Comparison of ENCODE assay signal across 20 cellular contexts in the genomic region with DNA sequence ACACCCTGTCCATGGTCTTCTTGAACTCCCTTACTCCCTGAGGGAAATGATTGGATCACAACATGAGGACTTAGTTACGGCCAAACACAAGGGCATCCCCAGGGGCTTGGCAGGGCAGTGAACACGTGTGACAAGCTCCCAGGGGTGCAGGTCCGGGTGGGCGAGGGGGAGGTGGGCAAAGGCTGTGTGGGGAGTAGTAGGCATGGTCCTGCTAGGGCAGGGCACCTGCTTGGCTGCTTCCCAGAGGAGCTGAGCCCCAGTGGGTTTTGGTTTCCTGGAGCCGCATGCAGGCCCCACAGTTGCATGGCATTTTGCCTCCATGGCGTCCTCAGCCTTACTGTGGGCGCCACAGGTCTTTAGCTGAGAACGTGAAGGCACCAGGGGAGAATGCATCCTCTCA. TPM values are rescaled to one million over a fixed set of nuclear protein-coding genes. Genes with fewer than 3 reads are reported as not detected.
A peak's percentile ranks its signal among the peaks of the same experiment; 100 is the strongest.
DNase-seq lines count a peak whose midpoint lies in the region; ATAC-seq and TF ChIP-seq lines count a peak whose summit lies in the region.
"Had no signal": no experiment of that assay in that cellular context is flagged by ENCODE, and none has a peak within 500 bp of the region (broad histone marks: within the 10 kb centered on the region; RNA-seq: fewer than 3 reads in every experiment).

No MANE protein-coding gene starts in this region.

- H2BK15ac ChIP-seq in neuronal stem cell (ENCODE audit: low read length) = no peak overlapping the region

- no peak overlapping the region for H4K91ac ChIP-seq in neuronal stem cell (ENCODE audit: low read depth, low read length, poor library complexity)

- no peak overlapping the region for H2BK12ac ChIP-seq in neuronal stem cell (ENCODE audit: low read length)

- no peak for TF ChIP-seq CTCF in right atrium auricular region (IDR thresholded peaks at IDR 0.05)
- TF ChIP-seq CTCF in endothelial cell (IDR thresholded peaks at IDR 0.05; ENCODE audit: unreplicated experiment) = no peak

- H3K14ac ChIP-seq in neuronal stem cell (ENCODE audit: low read length) = no peak overlapping the region

- H3K36me3 ChIP-seq in right atrium auricular region = no peaks in the 10 kb centered on the region
- H3K36me3 ChIP-seq in BLaER1 = no peaks in the 10 kb centered on the region
- peaks cover 0 to 3% of the 10 kb centered on the region in 2 donors for H3K36me3 ChIP-seq in neuronal stem cell (replicated peaks in 1 of 2; ENCODE audit: control insufficient read depth in 2 of 2, insufficient read depth in 2 of 2, low read length in 2 of 2)

- intact Hi-C loops in cardiac septum (cut with DNase I) = no loop called here

- no peak overlapping the region for H4K8ac ChIP-seq in neuronal stem cell (ENCODE audit: low read depth, low read length)

- H4K20me1 ChIP-seq in BLaER1 = no peaks in the 10 kb centered on the region

- peak overlapping the region; percentile 41; the same call in 1 of the 2 replicates for H3K9ac ChIP-seq in BLaER1
- H3K9ac ChIP-seq in neuronal stem cell (ENCODE audit: low read depth, low read length, poor library complexity) = no peak overlapping the region

- peaks cover 5% of the 10 kb centered on the region for H3K4me1 Mint-ChIP-seq in endothelial cell (ENCODE audit: unreplicated experiment)

- no peak overlapping the region for H3K4me3 ChIP-seq in right atrium auricular region
- no peak overlapping the region for H3K4me3 ChIP-seq in BLaER1
- no peak overlapping the region for H3K4me3 ChIP-seq in neuronal stem cell (ENCODE audit: low read length in 2 of 2)
- H3K4me3 ChIP-seq: A549 had no signal

- DNase-seq in cardiac septum (ENCODE audit: low spot score) (peak; percentile 60), right atrium auricular region (ENCODE audit: low spot score) (no peak), endothelial cell (ENCODE audit: low spot score) (no peak), neuronal stem cell (ENCODE audit: low spot score) (no peak), ecto neural progenitor cell (ENCODE audit: low spot score) (no peak), islet precursor cell (no peak)
- DNase-seq: AML-193; Caco-2; Calu3; CD4-positive, alpha-beta T cell; CD8-positive, alpha-beta T cell; DMS79 treated with DMSO at 0.1 percent for 48 hours; GF-D8 had no signal

- H3K18ac ChIP-seq in neuronal stem cell (ENCODE audit: low read length) = peak overlapping the region; percentile 42

- H3K9me3 Mint-ChIP-seq in endothelial cell (ENCODE audit: unreplicated experiment) = no peaks in the 10 kb centered on the region
- H3K9me3 Mint-ChIP-seq: CD4-positive, alpha-beta T cell; CD8-positive, alpha-beta T cell had no signal

- no peak overlapping the region for H3K4ac ChIP-seq in neuronal stem cell (ENCODE audit: low read length)

- no peaks in the 10 kb centered on the region for H3K79me1 ChIP-seq in neuronal stem cell (ENCODE audit: low read depth, low read length)

- WGBS in neuronal stem cell (ENCODE audit: extremely low coverage in 2 of 2, insufficient read length in 2 of 2, insufficient replicate concordance in 1 of 2), 2 donors = no CpG with 5 or more reads among the region's 8 CpGs

- peak overlapping the region; percentile 18 for H3K27ac Mint-ChIP-seq in endothelial cell (ENCODE audit: unreplicated experiment)
- H3K27ac Mint-ChIP-seq: B cell; CD4-positive, alpha-beta T cell; CD8-positive, alpha-beta T cell had no signal

- no peaks in the 10 kb centered on the region for H3K36me3 Mint-ChIP-seq in endothelial cell (ENCODE audit: low read depth, unreplicated experiment)
- H3K36me3 Mint-ChIP-seq: CD8-positive, alpha-beta T cell had no signal

- no peak overlapping the region for H2BK5ac ChIP-seq in neuronal stem cell (ENCODE audit: low read length)

- H3K23ac ChIP-seq in neuronal stem cell (ENCODE audit: low read depth, low read length, poor library complexity) = no peak overlapping the region

- no peaks in the 10 kb centered on the region for H3K9me3 ChIP-seq in right atrium auricular region
- no peaks in the 10 kb centered on the region for H3K9me3 ChIP-seq in BLaER1
- peaks cover 0 to 3% of the 10 kb centered on the region in 2 donors for H3K9me3 ChIP-seq in neuronal stem cell (replicated peaks in 1 of 2; ENCODE audit: control insufficient read depth in 2 of 2, insufficient read depth in 1 of 2, low read depth in 1 of 2, low read length in 2 of 2)
- H3K9me3 ChIP-seq: A549, Caco-2 had no signal

- H3K4me2 ChIP-seq in BLaER1 (peak overlapping the region; percentile 84), neuronal stem cell (ENCODE audit: insufficient read depth, low read length, poor library complexity, severe bottlenecking) (no peak overlapping the region)
- H3K4me2 ChIP-seq: A549 had no signal

- ATAC-seq in GM18519 (IDR thresholded peaks at IDR 0.05; ENCODE audit: low FRiP score, unreplicated experiment) = no peak
- ATAC-seq: A549; CD8-positive, alpha-beta T cell had no signal

- peaks cover 1% of the 10 kb centered on the region for H3K27me3 Mint-ChIP-seq in endothelial cell (ENCODE audit: unreplicated experiment)

- H2AK5ac ChIP-seq in neuronal stem cell (ENCODE audit: low read depth, low read length) = no peak overlapping the region

- H3K27ac ChIP-seq in right atrium auricular region = no peak overlapping the region
- peak overlapping the region; percentile 70 for H3K27ac ChIP-seq in BLaER1
- H3K27ac ChIP-seq in neuronal stem cell (replicated peaks; ENCODE audit: low read length) = no peak overlapping the region
- H3K27ac ChIP-seq: 22Rv1, A549, C4-2B had no signal

- H3K4me3 Mint-ChIP-seq in endothelial cell (ENCODE audit: unreplicated experiment) = no peak overlapping the region
- H3K4me3 Mint-ChIP-seq: B cell; CD4-positive, alpha-beta T cell; CD8-positive, alpha-beta T cell had no signal

- no peaks in the 10 kb centered on the region for H3K27me3 ChIP-seq in right atrium auricular region
- H3K27me3 ChIP-seq in BLaER1 = no peaks in the 10 kb centered on the region
- H3K27me3 ChIP-seq in neuronal stem cell (ENCODE audit: control insufficient read depth in 3 of 3, insufficient read depth in 3 of 3, low read depth in 1 of 3, low read length in 3 of 3) = peaks cover 0 to 39% (median 4%) of the 10 kb centered on the region in 3 experiments

- H2BK120ac ChIP-seq in neuronal stem cell (ENCODE audit: low read depth, low read length) = no peak overlapping the region

- H3K4me1 ChIP-seq in right atrium auricular region (peaks cover 0 to 48% of the 10 kb centered on the region in 2 donors), BLaER1 (peaks cover 51% of the 10 kb centered on the region), neuronal stem cell (ENCODE audit: control insufficient read depth in 2 of 2, insufficient read depth in 1 of 2, low read depth in 1 of 2, low read length in 2 of 2) (peaks cover 0 to 8% of the 10 kb centered on the region in 2 donors)
- H3K4me1 ChIP-seq: A549, Caco-2 had no signal

- no peak overlapping the region for H2AFZ ChIP-seq in neuronal stem cell (ENCODE audit: low read length)

RNA-seq across cellular contexts. Expression of gene ZNF32, which starts 46.6 kb away (rescaled TPM):
- total RNA-seq in cardiac septum (38.1 TPM), right atrium auricular region (10 to 100 TPM; 56.1 to 56.5 TPM), endothelial cell (ENCODE audit: unreplicated experiment) (25.7 TPM)
- 25.9 TPM for polyA plus RNA-seq in neuronal stem cell (2013, experiment 1 of 2)
- 26.0 TPM for polyA plus RNA-seq in neuronal stem cell (2013, experiment 2 of 2)
- total RNA-seq: A172 had no signal
